Comparison of ENCODE assay signal across 29 cellular contexts in genomic region chr12:88571543-88571942, GRCh38. TPM values are rescaled to one million over a fixed set of nuclear protein-coding genes. Genes with fewer than 3 reads are reported as not detected.
DNase-seq lines count a peak whose midpoint lies in the region.
"Had no signal": no experiment of that assay in that cellular context is flagged by ENCODE, and none has a peak within 500 bp of the region (broad histone marks: within the 10 kb centered on the region; RNA-seq: fewer than 3 reads in every experiment).

No MANE protein-coding gene starts in this region.

- peak overlapping the region; percentile 14; the same call in 1 of the 2 replicates for H3K27ac ChIP-seq in ACC112 (ENCODE audit: low read depth, low read length)
- H3K27ac ChIP-seq: breast epithelium, left ventricle myocardium inferior, pancreas had no signal

- no peaks in the 10 kb centered on the region for H3K27me3 ChIP-seq in ACC112 (ENCODE audit: insufficient read depth, low read length)
- H3K27me3 ChIP-seq: breast epithelium, pancreas, testis had no signal

- H3K4me1 Mint-ChIP-seq in activated T-helper 2 cell treated with anti-CD3 and anti-CD28 coated beads, Interferon-gamma antibody, Interleukin-2, Interleukin-4, amounts not matched to agents 10 μg/mL and 5 μg/mL and 100 μg/mL, durations not matched to agents 14 hours and 24 hours and 36 hours (ENCODE audit: low read depth), result no peaks in the 10 kb centered on the region

- DNase-seq in GM03348 (ENCODE audit: low spot score), result peak; percentile 20
- peak; percentile 33 for DNase-seq in astrocyte of the hippocampus (ENCODE audit: low read depth, low spot score)
- DNase-seq in iris pigment epithelial cell (ENCODE audit: low read depth), result peak; percentile 40
- DNase-seq in SIG-M5 (lab: John Stamatoyannopoulos, UW), result no peak
- no peak for DNase-seq in glomerular visceral epithelial cell (ENCODE audit: extremely low spot score)
- no peak for DNase-seq in activated T-helper 2 cell treated with anti-CD3 and anti-CD28 coated beads, Interferon-gamma antibody, Interleukin-2, Interleukin-4, amounts not matched to agents 10 μg/mL and 5 μg/mL and 100 μg/mL, durations not matched to agents 14 hours and 24 hours and 36 hours (ENCODE audit: low spot score)
- DNase-seq: activated CD4-positive, alpha-beta memory T cell treated with anti-CD3 and anti-CD28 coated beads for 36 hours; activated CD4-positive, CD25-positive, alpha-beta regulatory T cell treated with anti-CD3 and anti-CD28 coated beads, Interleukin-2, amount 50 U/mL, for 72 hours; activated naive CD4-positive, alpha-beta T cell treated with anti-CD3 and anti-CD28 coated beads, Interleukin-2, amount 50 U/mL, for 16 hours; amniotic stem cell; C1 segment of cervical spinal cord; DMS53; HFFc6; Kasumi-1; left ventricle myocardium inferior; mesendoderm; NCI-H146; NCI-H2171 treated with DMSO at 0.1 percent for 48 hours; NCI-H524 treated with DMSO at 0.1 percent for 48 hours; pancreas; retina; Right ventricle myocardium superior; small intestine; stimulated activated naive CD4-positive, alpha-beta T cell treated with Interleukin-2 at 50 U/mL for 16 hours; testis had no signal

- H3K36me3 Mint-ChIP-seq in activated T-helper 2 cell treated with anti-CD3 and anti-CD28 coated beads, Interferon-gamma antibody, Interleukin-2, Interleukin-4, amounts not matched to agents 10 μg/mL and 5 μg/mL and 100 μg/mL, durations not matched to agents 14 hours and 24 hours and 36 hours (ENCODE audit: low read depth), result no peaks in the 10 kb centered on the region
- H3K36me3 Mint-ChIP-seq: activated CD4-positive, alpha-beta memory T cell treated with anti-CD3 and anti-CD28 coated beads for 36 hours had no signal

- H3K4me3 ChIP-seq in ACC112 (ENCODE audit: low read depth, low read length), result no peak overlapping the region
- H3K4me3 ChIP-seq: breast epithelium, left ventricle myocardium inferior, pancreas, testis had no signal

- intact Hi-C loops in activated T-helper 2 cell treated with anti-CD3 and anti-CD28 coated beads, Interferon-gamma antibody, Interleukin-2, Interleukin-4, amounts not matched to agents 10 μg/mL and 5 μg/mL and 100 μg/mL, durations not matched to agents 14 hours and 24 hours and 36 hours (cut with micrococcal nuclease), result loop anchor here (10.0 kb wide), 1 partner anchor 417 kb away; no protein-coding TSS in a partner anchor

- peaks cover 78% of the 10 kb centered on the region for H3K79me2 ChIP-seq in ACC112 (ENCODE audit: control insufficient read depth, insufficient read depth, low read length, unreplicated experiment)

- no peak overlapping the region for H3K27ac Mint-ChIP-seq in activated T-helper 2 cell treated with anti-CD3 and anti-CD28 coated beads, Interferon-gamma antibody, Interleukin-2, Interleukin-4, amounts not matched to agents 10 μg/mL and 5 μg/mL and 100 μg/mL, durations not matched to agents 14 hours and 24 hours and 36 hours
- H3K27ac Mint-ChIP-seq: activated CD4-positive, alpha-beta memory T cell treated with anti-CD3 and anti-CD28 coated beads for 36 hours; HFFc6; T-helper 2 cell treated with Interferon-gamma antibody and Interleukin-4, amounts not matched to agents 5 μg/mL and 100 μg/mL, for 36 hours had no signal

- H3K4me1 ChIP-seq in ACC112 (ENCODE audit: control insufficient read depth, insufficient read depth, low read length, unreplicated experiment), result peaks cover 68% of the 10 kb centered on the region
- H3K4me1 ChIP-seq: breast epithelium had no signal

- H3K4me3 Mint-ChIP-seq in activated T-helper 2 cell treated with anti-CD3 and anti-CD28 coated beads, Interferon-gamma antibody, Interleukin-2, Interleukin-4, amounts not matched to agents 10 μg/mL and 5 μg/mL and 100 μg/mL, durations not matched to agents 14 hours and 24 hours and 36 hours (ENCODE audit: low read depth), result no peak overlapping the region
- H3K4me3 Mint-ChIP-seq: activated CD4-positive, alpha-beta memory T cell treated with anti-CD3 and anti-CD28 coated beads for 36 hours; HFFc6; neural crest cell; T-helper 2 cell treated with Interferon-gamma antibody and Interleukin-4, amounts not matched to agents 5 μg/mL and 100 μg/mL, for 36 hours had no signal

- H2AFZ ChIP-seq in ACC112 (ENCODE audit: low read length, unreplicated experiment), result no peak overlapping the region

- peaks cover 4% of the 10 kb centered on the region for H3K27me3 Mint-ChIP-seq in activated T-helper 2 cell treated with anti-CD3 and anti-CD28 coated beads, Interferon-gamma antibody, Interleukin-2, Interleukin-4, amounts not matched to agents 10 μg/mL and 5 μg/mL and 100 μg/mL, durations not matched to agents 14 hours and 24 hours and 36 hours (ENCODE audit: low read depth)

- H3K9me3 Mint-ChIP-seq in activated T-helper 2 cell treated with anti-CD3 and anti-CD28 coated beads, Interferon-gamma antibody, Interleukin-2, Interleukin-4, amounts not matched to agents 10 μg/mL and 5 μg/mL and 100 μg/mL, durations not matched to agents 14 hours and 24 hours and 36 hours, result no peaks in the 10 kb centered on the region
- H3K9me3 Mint-ChIP-seq: activated CD4-positive, alpha-beta memory T cell treated with anti-CD3 and anti-CD28 coated beads for 36 hours; HFFc6; neural crest cell; T-helper 2 cell treated with Interferon-gamma antibody and Interleukin-4, amounts not matched to agents 5 μg/mL and 100 μg/mL, for 36 hours had no signal

- H3K36me3 ChIP-seq in ACC112 (ENCODE audit: insufficient read depth, low read length), result no peaks in the 10 kb centered on the region
- H3K36me3 ChIP-seq: breast epithelium, left ventricle myocardium inferior, pancreas had no signal

RNA-seq across cellular contexts. Expression of gene KITLG, which starts 8.7 kb away (rescaled TPM):
- total RNA-seq in activated T-helper 2 cell treated with anti-CD3 and anti-CD28 coated beads, Interferon-gamma antibody, Interleukin-2, Interleukin-4, amounts not matched to agents 10 μg/mL and 5 μg/mL and 100 μg/mL, durations not matched to agents 14 hours and 24 hours and 36 hours, result 0.39 and 0.51 TPM in 2 replicates

Comparison
In these comparisons a context has a peak if more than half of its experiments do, and no peak if none do; other contexts are left out.
1. DNase-seq: peak in GM03348 (single experiment), astrocyte of the hippocampus (single experiment) and iris pigment epithelial cell (single experiment); none in SIG-M5 (single experiment), glomerular visceral epithelial cell (single experiment) and activated T-helper 2 cell treated with anti-CD3 and anti-CD28 coated beads, Interferon-gamma antibody, Interleukin-2, Interleukin-4, amounts not matched to agents 10 μg/mL and 5 μg/mL and 100 μg/mL, durations not matched to agents 14 hours and 24 hours and 36 hours (single experiment).